Comparison of ENCODE assay signal across 1 cellular context in the genomic region with DNA sequence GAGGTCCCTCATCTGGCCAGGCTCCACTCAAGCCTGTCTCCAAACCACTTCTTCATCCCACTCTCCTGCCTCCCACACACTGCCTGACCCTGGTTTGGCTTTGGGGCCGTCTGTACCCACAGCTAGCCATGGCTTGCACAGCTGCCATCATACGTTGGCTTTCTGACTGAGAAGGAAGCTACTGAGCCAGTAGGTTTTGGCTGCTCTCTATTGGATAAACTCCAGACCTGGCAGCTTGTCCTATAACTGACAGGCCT.
A peak's percentile ranks its signal among the peaks of the same experiment; 100 is the strongest.
TF ChIP-seq lines count a peak whose summit lies in the region.

No MANE protein-coding gene starts in this region.

TF ChIP-seq in GM23338, 12 proteins besides CTCF, POLR2A, EP300 and RAD21 (continued from another document):
- TF ChIP-seq, protein P1, sequence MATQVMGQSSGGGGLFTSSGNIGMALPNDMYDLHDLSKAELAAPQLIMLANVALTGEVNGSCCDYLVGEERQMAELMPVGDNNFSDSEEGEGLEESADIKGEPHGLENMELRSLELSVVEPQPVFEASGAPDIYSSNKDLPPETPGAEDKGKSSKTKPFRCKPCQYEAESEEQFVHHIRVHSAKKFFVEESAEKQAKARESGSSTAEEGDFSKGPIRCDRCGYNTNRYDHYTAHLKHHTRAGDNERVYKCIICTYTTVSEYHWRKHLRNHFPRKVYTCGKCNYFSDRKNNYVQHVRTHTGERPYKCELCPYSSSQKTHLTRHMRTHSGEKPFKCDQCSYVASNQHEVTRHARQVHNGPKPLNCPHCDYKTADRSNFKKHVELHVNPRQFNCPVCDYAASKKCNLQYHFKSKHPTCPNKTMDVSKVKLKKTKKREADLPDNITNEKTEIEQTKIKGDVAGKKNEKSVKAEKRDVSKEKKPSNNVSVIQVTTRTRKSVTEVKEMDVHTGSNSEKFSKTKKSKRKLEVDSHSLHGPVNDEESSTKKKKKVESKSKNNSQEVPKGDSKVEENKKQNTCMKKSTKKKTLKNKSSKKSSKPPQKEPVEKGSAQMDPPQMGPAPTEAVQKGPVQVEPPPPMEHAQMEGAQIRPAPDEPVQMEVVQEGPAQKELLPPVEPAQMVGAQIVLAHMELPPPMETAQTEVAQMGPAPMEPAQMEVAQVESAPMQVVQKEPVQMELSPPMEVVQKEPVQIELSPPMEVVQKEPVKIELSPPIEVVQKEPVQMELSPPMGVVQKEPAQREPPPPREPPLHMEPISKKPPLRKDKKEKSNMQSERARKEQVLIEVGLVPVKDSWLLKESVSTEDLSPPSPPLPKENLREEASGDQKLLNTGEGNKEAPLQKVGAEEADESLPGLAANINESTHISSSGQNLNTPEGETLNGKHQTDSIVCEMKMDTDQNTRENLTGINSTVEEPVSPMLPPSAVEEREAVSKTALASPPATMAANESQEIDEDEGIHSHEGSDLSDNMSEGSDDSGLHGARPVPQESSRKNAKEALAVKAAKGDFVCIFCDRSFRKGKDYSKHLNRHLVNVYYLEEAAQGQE (IDR thresholded peaks at IDR 0.05; ENCODE audit: unreplicated experiment) = no peak
- no peak for TF ChIP-seq EZH2 (IDR thresholded peaks at IDR 0.05; ENCODE audit: low read depth, unreplicated experiment)
- TF ChIP-seq POLR2AphosphoS5 (IDR thresholded peaks at IDR 0.05; ENCODE audit: low read depth) = peak; percentile 1; the same call in 1 of the 2 replicates
- TF ChIP-seq, protein P2, sequence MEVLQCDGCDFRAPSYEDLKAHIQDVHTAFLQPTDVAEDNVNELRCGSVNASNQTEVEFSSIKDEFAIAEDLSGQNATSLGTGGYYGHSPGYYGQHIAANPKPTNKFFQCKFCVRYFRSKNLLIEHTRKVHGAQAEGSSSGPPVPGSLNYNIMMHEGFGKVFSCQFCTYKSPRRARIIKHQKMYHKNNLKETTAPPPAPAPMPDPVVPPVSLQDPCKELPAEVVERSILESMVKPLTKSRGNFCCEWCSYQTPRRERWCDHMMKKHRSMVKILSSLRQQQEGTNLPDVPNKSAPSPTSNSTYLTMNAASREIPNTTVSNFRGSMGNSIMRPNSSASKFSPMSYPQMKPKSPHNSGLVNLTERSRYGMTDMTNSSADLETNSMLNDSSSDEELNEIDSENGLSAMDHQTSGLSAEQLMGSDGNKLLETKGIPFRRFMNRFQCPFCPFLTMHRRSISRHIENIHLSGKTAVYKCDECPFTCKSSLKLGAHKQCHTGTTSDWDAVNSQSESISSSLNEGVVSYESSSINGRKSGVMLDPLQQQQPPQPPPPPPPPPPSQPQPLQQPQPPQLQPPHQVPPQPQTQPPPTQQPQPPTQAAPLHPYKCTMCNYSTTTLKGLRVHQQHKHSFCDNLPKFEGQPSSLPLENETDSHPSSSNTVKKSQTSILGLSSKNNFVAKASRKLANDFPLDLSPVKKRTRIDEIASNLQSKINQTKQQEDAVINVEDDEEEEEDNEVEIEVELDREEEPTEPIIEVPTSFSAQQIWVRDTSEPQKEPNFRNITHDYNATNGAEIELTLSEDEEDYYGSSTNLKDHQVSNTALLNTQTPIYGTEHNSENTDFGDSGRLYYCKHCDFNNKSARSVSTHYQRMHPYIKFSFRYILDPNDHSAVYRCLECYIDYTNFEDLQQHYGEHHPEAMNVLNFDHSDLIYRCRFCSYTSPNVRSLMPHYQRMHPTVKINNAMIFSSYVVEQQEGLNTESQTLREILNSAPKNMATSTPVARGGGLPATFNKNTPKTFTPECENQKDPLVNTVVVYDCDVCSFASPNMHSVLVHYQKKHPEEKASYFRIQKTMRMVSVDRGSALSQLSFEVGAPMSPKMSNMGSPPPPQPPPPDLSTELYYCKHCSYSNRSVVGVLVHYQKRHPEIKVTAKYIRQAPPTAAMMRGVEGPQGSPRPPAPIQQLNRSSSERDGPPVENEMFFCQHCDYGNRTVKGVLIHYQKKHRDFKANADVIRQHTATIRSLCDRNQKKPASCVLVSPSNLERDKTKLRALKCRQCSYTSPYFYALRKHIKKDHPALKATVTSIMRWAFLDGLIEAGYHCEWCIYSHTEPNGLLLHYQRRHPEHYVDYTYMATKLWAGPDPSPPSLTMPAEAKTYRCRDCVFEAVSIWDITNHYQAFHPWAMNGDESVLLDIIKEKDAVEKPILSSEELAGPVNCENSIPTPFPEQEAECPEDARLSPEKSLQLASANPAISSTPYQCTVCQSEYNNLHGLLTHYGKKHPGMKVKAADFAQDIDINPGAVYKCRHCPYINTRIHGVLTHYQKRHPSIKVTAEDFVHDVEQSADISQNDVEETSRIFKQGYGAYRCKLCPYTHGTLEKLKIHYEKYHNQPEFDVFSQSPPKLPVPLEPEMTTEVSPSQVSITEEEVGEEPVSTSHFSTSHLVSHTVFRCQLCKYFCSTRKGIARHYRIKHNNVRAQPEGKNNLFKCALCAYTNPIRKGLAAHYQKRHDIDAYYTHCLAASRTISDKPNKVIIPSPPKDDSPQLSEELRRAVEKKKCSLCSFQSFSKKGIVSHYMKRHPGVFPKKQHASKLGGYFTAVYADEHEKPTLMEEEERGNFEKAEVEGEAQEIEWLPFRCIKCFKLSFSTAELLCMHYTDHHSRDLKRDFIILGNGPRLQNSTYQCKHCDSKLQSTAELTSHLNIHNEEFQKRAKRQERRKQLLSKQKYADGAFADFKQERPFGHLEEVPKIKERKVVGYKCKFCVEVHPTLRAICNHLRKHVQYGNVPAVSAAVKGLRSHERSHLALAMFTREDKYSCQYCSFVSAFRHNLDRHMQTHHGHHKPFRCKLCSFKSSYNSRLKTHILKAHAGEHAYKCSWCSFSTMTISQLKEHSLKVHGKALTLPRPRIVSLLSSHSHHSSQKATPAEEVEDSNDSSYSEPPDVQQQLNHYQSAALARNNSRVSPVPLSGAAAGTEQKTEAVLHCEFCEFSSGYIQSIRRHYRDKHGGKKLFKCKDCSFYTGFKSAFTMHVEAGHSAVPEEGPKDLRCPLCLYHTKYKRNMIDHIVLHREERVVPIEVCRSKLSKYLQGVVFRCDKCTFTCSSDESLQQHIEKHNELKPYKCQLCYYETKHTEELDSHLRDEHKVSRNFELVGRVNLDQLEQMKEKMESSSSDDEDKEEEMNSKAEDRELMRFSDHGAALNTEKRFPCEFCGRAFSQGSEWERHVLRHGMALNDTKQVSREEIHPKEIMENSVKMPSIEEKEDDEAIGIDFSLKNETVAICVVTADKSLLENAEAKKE (CRISPR knock-in tag; IDR thresholded peaks at IDR 0.05) = no peak
- TF ChIP-seq CREB1 (CRISPR knock-in tag; IDR thresholded peaks at IDR 0.05; ENCODE audit: low read depth) = no peak
- no peak for TF ChIP-seq ETS1 (IDR thresholded peaks at IDR 0.05)
